10 cellular contexts compared by ENCODE assay signal in the genomic region with DNA sequence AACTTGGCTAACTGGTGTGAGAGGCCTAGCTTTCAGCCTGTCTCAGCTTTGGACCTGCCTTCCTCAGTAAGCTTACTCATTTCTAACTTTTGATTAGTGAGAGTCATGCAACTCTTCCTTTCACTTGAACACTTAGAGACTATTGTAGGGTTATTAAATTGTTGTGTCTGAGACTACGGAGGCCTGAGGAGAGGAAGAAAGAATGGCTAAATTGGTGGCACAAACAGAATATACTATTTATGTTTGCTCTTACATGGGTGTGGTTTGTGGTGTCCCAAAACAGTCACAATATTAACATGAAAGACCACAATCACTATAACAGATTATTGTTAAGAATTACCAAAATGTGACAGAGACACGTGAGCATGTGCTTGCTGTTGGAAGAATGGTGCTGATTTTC.
A peak's percentile ranks its signal among the peaks of the same experiment; 100 is the strongest.
DNase-seq lines count a peak whose midpoint lies in the region; ATAC-seq and TF ChIP-seq lines count a peak whose summit lies in the region.
"Had no signal": no experiment of that assay in that cellular context is flagged by ENCODE, and none has a peak within 500 bp of the region (broad histone marks: within the 10 kb centered on the region; RNA-seq: fewer than 3 reads in every experiment).

No MANE protein-coding gene starts in this region.

- TF ChIP-seq CTCF in foreskin keratinocyte (conservative IDR thresholded peaks at IDR 0.05): no peak

- no peaks in the 10 kb centered on the region for H3K4me1 ChIP-seq in foreskin keratinocyte

- DNase-seq in natural killer cell treated with Interleukin-12 subunit alpha and Interleukin-12 subunit beta and Interleukin-15 and Interleukin-18, amount 100 ng/mL, for 72 hours (ENCODE audit: low spot score): no peak
- DNase-seq in RKO (ENCODE audit: low spot score) (no peak), foreskin keratinocyte (no peak), kidney glomerular epithelial cell (lab: John Stamatoyannopoulos, UW) (no peak)
- DNase-seq: activated naive CD4-positive, alpha-beta T cell treated with anti-CD3 and anti-CD28 coated beads, Interleukin-2, amount 50 U/mL, for 16 hours; hippocampal formation had no signal

- H3K4me3 Mint-ChIP-seq in natural killer cell treated with Interleukin-12 subunit alpha and Interleukin-12 subunit beta and Interleukin-15 and Interleukin-18, amount 100 ng/mL, for 72 hours: peak overlapping the region; percentile 28

- no peak overlapping the region for H3K27ac ChIP-seq in foreskin keratinocyte
- H3K27ac ChIP-seq: VCaP had no signal

- no peaks in the 10 kb centered on the region for H3K27me3 ChIP-seq in foreskin keratinocyte

- H3K27me3 Mint-ChIP-seq in natural killer cell treated with Interleukin-12 subunit alpha and Interleukin-12 subunit beta and Interleukin-15 and Interleukin-18, amount 100 ng/mL, for 72 hours: no peaks in the 10 kb centered on the region

- H3K4me1 Mint-ChIP-seq in natural killer cell treated with Interleukin-12 subunit alpha and Interleukin-12 subunit beta and Interleukin-15 and Interleukin-18, amount 100 ng/mL, for 72 hours (ENCODE audit: low read depth in 2 of 2): peaks cover 14 to 16% of the 10 kb centered on the region in 2 donors

- peaks cover 50% of the 10 kb centered on the region for H3K36me3 Mint-ChIP-seq in natural killer cell treated with Interleukin-12 subunit alpha and Interleukin-12 subunit beta and Interleukin-15 and Interleukin-18, amount 100 ng/mL, for 72 hours

- H3K27ac Mint-ChIP-seq in natural killer cell treated with Interleukin-12 subunit alpha and Interleukin-12 subunit beta and Interleukin-15 and Interleukin-18, amount 100 ng/mL, for 72 hours: no peak overlapping the region

- H3K9me3 Mint-ChIP-seq in natural killer cell treated with Interleukin-12 subunit alpha and Interleukin-12 subunit beta and Interleukin-15 and Interleukin-18, amount 100 ng/mL, for 72 hours: peaks cover 5% of the 10 kb centered on the region

- ATAC-seq in GM19035 (IDR thresholded peaks at IDR 0.05; ENCODE audit: unreplicated experiment) (peak; percentile 77), GM21723 (IDR thresholded peaks at IDR 0.05; ENCODE audit: unreplicated experiment) (peak; percentile 95), HG03108 (IDR thresholded peaks at IDR 0.05; ENCODE audit: unreplicated experiment) (peak; percentile 76), foreskin keratinocyte (no peak)
- peak; percentile 67 to 78 for ATAC-seq in natural killer cell treated with Interleukin-12 subunit alpha and Interleukin-12 subunit beta and Interleukin-15 and Interleukin-18, amount 100 ng/mL, for 72 hours
